ENCODE assay signal across 10 cellular contexts in the genomic region with DNA sequence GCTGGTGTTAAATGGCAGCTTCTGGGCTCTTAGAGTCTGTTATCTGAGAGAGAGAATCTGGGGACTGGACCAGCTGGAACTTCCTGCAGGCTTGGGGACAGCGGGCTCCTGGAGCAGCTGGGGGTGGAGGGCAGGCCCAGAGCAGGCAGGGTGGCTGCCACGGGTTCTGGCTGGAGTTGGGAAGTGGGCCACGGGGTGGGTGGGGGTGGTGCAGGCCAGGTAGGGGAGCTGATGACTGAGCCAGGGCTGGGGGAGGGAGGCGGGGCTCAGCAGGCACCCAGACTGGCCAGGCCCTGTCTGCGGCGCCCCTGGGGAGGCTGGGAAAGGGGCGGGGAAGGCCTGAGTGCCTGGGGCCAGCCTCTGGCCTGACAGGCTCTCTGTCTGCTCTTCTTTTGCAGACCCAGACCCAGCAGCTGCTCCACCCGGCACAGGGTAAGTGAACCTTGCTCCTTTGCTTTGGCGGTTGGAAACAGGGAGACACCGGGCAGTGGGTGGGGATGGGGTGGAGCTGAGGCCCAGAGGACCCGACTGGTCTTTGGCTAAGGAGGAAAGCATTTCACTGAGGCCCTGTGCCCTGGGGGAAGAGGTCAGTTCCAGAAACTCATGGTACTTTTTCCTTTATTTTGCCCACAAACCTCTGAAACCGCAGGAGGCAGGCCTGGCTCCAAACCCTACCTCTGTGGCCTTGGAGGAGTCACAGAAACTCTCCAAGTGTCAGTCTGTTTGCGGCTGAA. TPM values are rescaled to one million over a fixed set of nuclear protein-coding genes. Genes with fewer than 3 reads are reported as not detected.
A peak's percentile ranks its signal among the peaks of the same experiment; 100 is the strongest.
DNase-seq lines count a peak whose midpoint lies in the region; ATAC-seq, FAIRE-seq and TF ChIP-seq lines count a peak whose summit lies in the region.
"Had no signal": no experiment of that assay in that cellular context is flagged by ENCODE, and none has a peak within 500 bp of the region (broad histone marks: within the 10 kb centered on the region; RNA-seq: fewer than 3 reads in every experiment).

No MANE protein-coding gene starts in this region.

- TF ChIP-seq CTCF in coronary artery (IDR thresholded peaks at IDR 0.05) (no peak), lung (IDR thresholded peaks at IDR 0.05; ENCODE audit: control extremely low read depth, extremely low read depth) (no peak)

- peak; percentile 51 for DNase-seq in A172 (ENCODE audit: low spot score)
- DNase-seq in M059J (ENCODE audit: low read depth): peak; percentile 97
- DNase-seq in coronary artery (ENCODE audit: low spot score): no peak
- DNase-seq in lung (ENCODE audit: low spot score): no peak
- no peak for DNase-seq in activated naive CD4-positive, alpha-beta T cell treated with anti-CD3 and anti-CD28 coated beads, Interleukin-2, amount 50 U/mL, for 16 hours
- no peak for DNase-seq in GM19239 (ENCODE audit: insufficient read length, low spot score)
- DNase-seq in NCI-H1930 (lab: John Stamatoyannopoulos, UW): no peak
- DNase-seq: activated T-cell treated with anti-CD3 and anti-CD28 coated beads for 4 hours; CD4-positive, CD25-positive, alpha-beta regulatory T cell had no signal

- no peaks in the 10 kb centered on the region for H3K27me3 ChIP-seq in lung (ENCODE audit: control insufficient read depth, insufficient read depth)

- no peaks in the 10 kb centered on the region for H3K36me3 ChIP-seq in lung (ENCODE audit: control insufficient read depth in 2 of 2, insufficient read depth in 2 of 2, low read length in 2 of 2)

- no peak for FAIRE-seq in GM19239 (lab: Jason Lieb, UNC)

- peaks cover 0 to 12% of the 10 kb centered on the region in 2 donors for H3K4me1 ChIP-seq in lung (ENCODE audit: control insufficient read depth in 2 of 2, insufficient read depth in 2 of 2, low read length in 2 of 2)

- 37 to 52% methylated on average over 13 of the region's 13 CpGs for whole genome bisulfite sequencing in lung, 2 donors

- H3K4me3 ChIP-seq in coronary artery (peak overlapping the region; percentile 4), lung (no peak overlapping the region)

- H3K27ac ChIP-seq in coronary artery (peak overlapping the region; percentile 86 to 89), lung (ENCODE audit: low read depth in 1 of 2, low read length in 1 of 2) (peak overlapping the region; percentile 76 to 80)

- H3K9me3 ChIP-seq in lung (ENCODE audit: control insufficient read depth in 2 of 2, insufficient read depth in 1 of 2, low read length in 1 of 2): no peaks in the 10 kb centered on the region

- ATAC-seq in lung (ENCODE audit: insufficient read depth, low FRiP score): no peak
- no peak for ATAC-seq in GM21526 (IDR thresholded peaks at IDR 0.05; ENCODE audit: low FRiP score, unreplicated experiment)

RNA-seq across cellular contexts. Expression of gene ARHGEF10L, which starts 48.7 kb away (rescaled TPM):
- total RNA-seq in A172 (2014; rRNA removed; shearing (Covaris generic)): 9.2 and 11.0 TPM in 2 replicates
- 4.4 and 6.8 TPM in 2 replicates for total RNA-seq in M059J (2014; rRNA removed; shearing (Covaris generic))
- 10 to 100 TPM; 15.0 to 43.4 TPM for total RNA-seq in lung
- polyA plus RNA-seq in lung: 10 to 100 TPM; 23.8 to 24.9 TPM
- total RNA-seq: CD4-positive, CD25-positive, alpha-beta regulatory T cell had no signal
- polyA plus RNA-seq: CD4-positive, CD25-positive, alpha-beta regulatory T cell had no signal

Comparison
In these comparisons a context has a peak if more than half of its experiments do, and no peak if none do; other contexts are left out.
1. DNase-seq: peak in A172 (single experiment) and M059J (single experiment); none in coronary artery (single experiment), lung (single experiment), activated naive CD4-positive, alpha-beta T cell treated with anti-CD3 and anti-CD28 coated beads, Interleukin-2, amount 50 U/mL, for 16 hours (single experiment), GM19239 (single experiment) and NCI-H1930 (0 of 2).